Comparison of ENCODE assay signal across 26 cellular contexts in the genomic region with DNA sequence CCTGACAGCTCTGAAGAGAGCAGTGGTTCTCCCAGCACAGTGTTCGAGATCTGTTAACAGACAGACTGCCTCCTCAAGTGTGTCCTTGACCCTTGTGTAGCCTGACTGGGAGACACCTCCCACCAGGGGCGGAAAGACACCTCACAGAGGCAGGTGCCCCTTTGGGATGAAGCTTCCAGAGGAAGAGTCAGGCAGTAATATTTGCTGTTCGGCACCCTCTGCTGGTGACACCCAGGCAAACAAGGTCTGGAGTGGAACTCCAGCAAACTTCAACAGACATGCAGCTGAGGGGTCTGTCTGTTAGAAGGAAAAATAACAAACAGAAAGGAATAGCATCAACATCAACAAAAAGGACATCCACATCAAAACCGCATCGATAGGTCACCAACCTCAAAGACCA. TPM values are rescaled to one million over a fixed set of nuclear protein-coding genes. Genes with fewer than 3 reads are reported as not detected.
"Had no signal": no experiment of that assay in that cellular context is flagged by ENCODE, and none has a peak within 500 bp of the region (broad histone marks: within the 10 kb centered on the region; RNA-seq: fewer than 3 reads in every experiment).

No MANE protein-coding gene starts in this region.

- H3K4me1 Mint-ChIP-seq: activated naive CD4-positive, alpha-beta T cell treated with anti-CD3 and anti-CD28 coated beads, Interleukin-2, amount 10 ng/mL, durations not matched to agents 7 days and 5 days had no signal

- DNase-seq: activated CD4-positive, alpha-beta memory T cell treated with anti-CD3 and anti-CD28 coated beads for 36 hours; activated CD4-positive, alpha-beta T cell treated with anti-CD3 and anti-CD28 coated beads for 48 hours; activated effector memory CD4-positive, alpha-beta T cell treated with anti-CD3 and anti-CD28 coated beads, Interleukin-2, amount 50 U/mL, for 16 hours; activated naive CD4-positive, alpha-beta T cell treated with anti-CD3 and anti-CD28 coated beads, Interleukin-2, amount 10 ng/mL, durations not matched to agents 7 days and 5 days; activated T-cell treated with anti-CD3 and anti-CD28 coated beads, Interleukin-2, amount 50 U/mL, for 72 hours; effector memory CD4-positive, alpha-beta T cell; head of caudate nucleus; islet precursor cell; left colon; midbrain; ovary; stimulated activated CD4-positive, alpha-beta T cell treated with anti-CD3 and anti-CD28 coated beads, Interleukin-1b, Interleukin-23, amount 100 ng/mL, for 48 hours; substantia nigra; T-helper 2 cell; thyroid gland; upper lobe of right lung had no signal

- H3K9me3 Mint-ChIP-seq: activated naive CD4-positive, alpha-beta T cell treated with anti-CD3 and anti-CD28 coated beads, Interleukin-2, amount 10 ng/mL, durations not matched to agents 7 days and 5 days had no signal

- H3K36me3 ChIP-seq: cardiac muscle cell, esophagus muscularis mucosa, gastroesophageal sphincter, neutrophil, ovary, prostate gland, thyroid gland, upper lobe of right lung had no signal

- H3K36me3 Mint-ChIP-seq: activated naive CD4-positive, alpha-beta T cell treated with anti-CD3 and anti-CD28 coated beads, Interleukin-2, amount 10 ng/mL, durations not matched to agents 7 days and 5 days; natural killer cell treated with Interleukin-12 subunit alpha and Interleukin-12 subunit beta and Interleukin-15 and Interleukin-18, amount 100 ng/mL, for 72 hours had no signal

- ATAC-seq: activated T-cell treated with anti-CD3 and anti-CD28 coated beads, Interleukin-2, amount 50 U/mL, for 72 hours; gastroesophageal sphincter; left colon; natural killer cell treated with Interleukin-12 subunit alpha and Interleukin-12 subunit beta and Interleukin-15 and Interleukin-18, amount 100 ng/mL, for 72 hours; upper lobe of right lung had no signal

- H3K27me3 ChIP-seq: cardiac muscle cell, esophagus muscularis mucosa, gastroesophageal sphincter, neutrophil, ovary, thyroid gland, upper lobe of right lung had no signal

- H3K27ac ChIP-seq: cardiac muscle cell, esophagus muscularis mucosa, gastroesophageal sphincter, neutrophil, ovary, prostate gland, skin epidermis, thyroid gland, upper lobe of right lung had no signal

- H3K9me3 ChIP-seq: esophagus muscularis mucosa, gastroesophageal sphincter, neutrophil, prostate gland, thyroid gland, upper lobe of right lung had no signal

- H3K27me3 Mint-ChIP-seq: activated naive CD4-positive, alpha-beta T cell treated with anti-CD3 and anti-CD28 coated beads, Interleukin-2, amount 10 ng/mL, durations not matched to agents 7 days and 5 days; stimulated activated naive CD8-positive, alpha-beta T cell treated with anti-CD3 and anti-CD28 coated beads, Interleukin-15, Interleukin-2, amounts not matched to agents 100 ng/mL and 50 ng/mL, for 24 hours had no signal

- H3K4me3 Mint-ChIP-seq: activated CD4-positive, alpha-beta memory T cell treated with anti-CD3 and anti-CD28 coated beads for 36 hours; activated naive CD4-positive, alpha-beta T cell treated with anti-CD3 and anti-CD28 coated beads, Interleukin-2, amount 10 ng/mL, durations not matched to agents 7 days and 5 days; activated T-cell treated with anti-CD3 and anti-CD28 coated beads, Interleukin-2, amount 50 U/mL, for 72 hours; natural killer cell treated with Interleukin-12 subunit alpha and Interleukin-12 subunit beta and Interleukin-15 and Interleukin-18, amount 100 ng/mL, for 72 hours; stimulated activated naive CD8-positive, alpha-beta T cell treated with anti-CD3 and anti-CD28 coated beads, Interleukin-15, Interleukin-2, amounts not matched to agents 100 ng/mL and 50 ng/mL, for 24 hours had no signal

- H3K27ac Mint-ChIP-seq: activated CD4-positive, alpha-beta memory T cell treated with anti-CD3 and anti-CD28 coated beads for 36 hours; activated naive CD4-positive, alpha-beta T cell treated with anti-CD3 and anti-CD28 coated beads, Interleukin-2, amount 10 ng/mL, durations not matched to agents 7 days and 5 days; activated T-cell treated with anti-CD3 and anti-CD28 coated beads, Interleukin-2, amount 50 U/mL, for 72 hours; natural killer cell treated with Interleukin-12 subunit alpha and Interleukin-12 subunit beta and Interleukin-15 and Interleukin-18, amount 100 ng/mL, for 72 hours; stimulated activated naive CD8-positive, alpha-beta T cell treated with anti-CD3 and anti-CD28 coated beads, Interleukin-15, Interleukin-2, amounts not matched to agents 100 ng/mL and 50 ng/mL, for 24 hours had no signal

- H3K4me1 ChIP-seq: esophagus muscularis mucosa, gastroesophageal sphincter, prostate gland, thyroid gland, upper lobe of right lung had no signal

- H3K4me3 ChIP-seq: cardiac muscle cell, esophagus muscularis mucosa, gastroesophageal sphincter, ovary, prostate gland, skin epidermis, thyroid gland, upper lobe of right lung had no signal

RNA-seq across cellular contexts. Expression of a gene that starts 21.6 kb away (rescaled TPM):
- total RNA-seq: activated CD4-positive, alpha-beta memory T cell treated with anti-CD3 and anti-CD28 coated beads for 36 hours; dermis microvascular lymphatic vessel endothelial cell; endothelial cell of umbilical vein; natural killer cell treated with Interleukin-12 subunit alpha and Interleukin-12 subunit beta and Interleukin-15 and Interleukin-18, amount 100 ng/mL, for 72 hours had no signal
